In genomic region chr15:96524676-96525417, GRCh38 we compare ENCODE assay signal across 30 cellular contexts.
"Had no signal": no experiment of that assay in that cellular context is flagged by ENCODE, and none has a peak within 500 bp of the region (broad histone marks: within the 10 kb centered on the region; RNA-seq: fewer than 3 reads in every experiment).

No MANE protein-coding gene starts in this region.

- H3K4me1 ChIP-seq: ascending aorta, breast epithelium, colonic mucosa had no signal

- H3K27ac ChIP-seq: ascending aorta, breast epithelium, cardiac muscle cell, colonic mucosa, epithelial cell of prostate, VCaP had no signal

- H3K36me3 ChIP-seq: ascending aorta, breast epithelium, cardiac muscle cell, colonic mucosa had no signal

- DNase-seq: activated CD4-positive, alpha-beta memory T cell treated with anti-CD3 and anti-CD28 coated beads, Interleukin-2, amount 10 ng/mL, durations not matched to agents 7 days and 5 days; activated CD4-positive, alpha-beta T cell treated with anti-CD3 and anti-CD28 coated beads for 1 hour; activated CD4-positive, alpha-beta T cell treated with anti-CD3 and anti-CD28 coated beads for 4 hours; activated CD4-positive, alpha-beta T cell treated with anti-CD3 and anti-CD28 coated beads, Interleukin-2, amount 10 ng/mL, durations not matched to agents 7 days and 5 days; activated CD4-positive, alpha-beta T cell treated with anti-CD3 and anti-CD28 coated beads, Interleukin-2, amount 50 U/mL, for 4 hours; activated CD8-positive, alpha-beta memory T cell treated with anti-CD3 and anti-CD28 coated beads, Interleukin-2, amount 50 U/mL, for 48 hours; activated gamma-delta T cell; activated naive CD4-positive, alpha-beta T cell; activated naive CD4-positive, alpha-beta T cell treated with anti-CD3 and anti-CD28 coated beads, Interleukin-2, amount 10 ng/mL, durations not matched to agents 7 days and 5 days; activated naive CD8-positive, alpha-beta T cell treated with anti-CD3 and anti-CD28 coated beads, Interleukin-2, amount 10 ng/mL, durations not matched to agents 7 days and 5 days; activated T-cell treated with anti-CD3 and anti-CD28 coated beads for 4 hours; activated T-cell treated with anti-CD3 and anti-CD28 coated beads, Interleukin-2, amount 50 U/mL, for 24 hours; activated T-cell treated with anti-CD3 and anti-CD28 coated beads, Interleukin-2, amount 50 U/mL, for 72 hours; central memory CD4-positive, alpha-beta T cell; cerebellar nuclear complex; colonic mucosa; effector CD8-positive, alpha-beta T cell; foreskin fibroblast; head of caudate nucleus; hippocampal formation; T-helper 2 cell had no signal

- H3K9me3 ChIP-seq: colonic mucosa had no signal

- ATAC-seq: activated naive CD4-positive, alpha-beta T cell treated with anti-CD3 and anti-CD28 coated beads, Interleukin-2, amount 50 U/mL, for 72 hours; activated T-cell treated with anti-CD3 and anti-CD28 coated beads, Interleukin-2, amount 50 U/mL, for 72 hours had no signal

- H3K27me3 ChIP-seq: ascending aorta, cardiac muscle cell, colonic mucosa had no signal

- H3K4me3 ChIP-seq: ascending aorta, breast epithelium, cardiac muscle cell, colonic mucosa had no signal

- FAIRE-seq: endometrium, endothelial cell of umbilical vein, frontal cortex had no signal
